In genomic region chr3:138367912-138368311, GRCh38 we compare ENCODE assay signal across 1 cellular context.
TF ChIP-seq lines count a peak whose summit lies in the region.

No MANE protein-coding gene starts in this region.

TF ChIP-seq in IMR-90, 13 proteins besides CTCF, POLR2A, EP300 and RAD21 (continued from another document):
- TF ChIP-seq BHLHE40 (IDR thresholded peaks at IDR 0.05; ENCODE audit: low read depth, low read length) (no peak), RFX5 (IDR thresholded peaks at IDR 0.05; ENCODE audit: low read depth, low read length) (no peak), SMC3 (IDR thresholded peaks at IDR 0.05; ENCODE audit: low read depth, low read length) (no peak), CEBPB (IDR thresholded peaks at IDR 0.05; ENCODE audit: low read depth, low read length) (no peak)
